11 cellular contexts compared by ENCODE assay signal in genomic region chr5:115575167-115576070, GRCh38. TPM values are rescaled to one million over a fixed set of nuclear protein-coding genes. Genes with fewer than 3 reads are reported as not detected.
DNase-seq lines count a peak whose midpoint lies in the region; ATAC-seq and TF ChIP-seq lines count a peak whose summit lies in the region.
"Had no signal": no experiment of that assay in that cellular context is flagged by ENCODE, and none has a peak within 500 bp of the region (broad histone marks: within the 10 kb centered on the region; RNA-seq: fewer than 3 reads in every experiment).

No MANE protein-coding gene starts in this region.

- no peak overlapping the region for H3K9ac ChIP-seq in HCT116 (ENCODE audit: low read length)

- H3K36me3 Mint-ChIP-seq in activated T-cell treated with anti-CD3 and anti-CD28 coated beads, Interleukin-2, amount 50 U/mL, for 4 hours (ENCODE audit: insufficient read depth): peaks cover 1% of the 10 kb centered on the region

- peaks cover 3% of the 10 kb centered on the region for H3K4me1 Mint-ChIP-seq in activated T-cell treated with anti-CD3 and anti-CD28 coated beads, Interleukin-2, amount 50 U/mL, for 4 hours (ENCODE audit: low read depth)

- no peak overlapping the region for H3K4me3 Mint-ChIP-seq in activated T-cell treated with anti-CD3 and anti-CD28 coated beads, Interleukin-2, amount 50 U/mL, for 4 hours
- H3K4me3 Mint-ChIP-seq: naive thymus-derived CD4-positive, alpha-beta T cell had no signal

- H3K79me2 ChIP-seq in HCT116 (ENCODE audit: insufficient read depth, low read length): no peaks in the 10 kb centered on the region

- no peaks in the 10 kb centered on the region for H3K9me2 ChIP-seq in HCT116 (ENCODE audit: insufficient read depth)

- peak; percentile 46 for ATAC-seq in HCT116
- ATAC-seq in RWPE2 (ENCODE audit: low read depth): peak; percentile 88
- no peak for ATAC-seq in activated T-cell treated with anti-CD3 and anti-CD28 coated beads, Interleukin-2, amount 50 U/mL, for 4 hours
- no peak for ATAC-seq in GM21723 (IDR thresholded peaks at IDR 0.05; ENCODE audit: unreplicated experiment)
- ATAC-seq in GM19324 (IDR thresholded peaks at IDR 0.05; ENCODE audit: low FRiP score, unreplicated experiment): no peak

- POLR2A ChIA-PET in GM10248 (lab: Yijun Ruan, JAX): interaction anchor here (0.6 to 1.1 kb wide), 2 partner anchors 33 to 43 kb away, joined by 3 read pairs; no protein-coding TSS in a partner anchor
- POLR2A ChIA-PET in HCT116 (lab: Charles Lee): interaction anchor here (0.9 to 1.6 kb wide), 3 partner anchors 24 to 266 kb away, joined by 3 to 6 read pairs (median 6); no protein-coding TSS in a partner anchor

- H3K9me3 ChIP-seq in HCT116 (ENCODE audit: control insufficient read depth in 1 of 2, insufficient read depth in 1 of 2, low read depth in 1 of 2, low read length in 2 of 2): no peaks in the 10 kb centered on the region
- no peaks in the 10 kb centered on the region for H3K9me3 ChIP-seq in RWPE2 (ENCODE audit: severe bottlenecking)
- no peaks in the 10 kb centered on the region for H3K9me3 ChIP-seq in esophagus muscularis mucosa
- H3K9me3 ChIP-seq: thoracic aorta had no signal

- BruUV-seq in HCT116 (replicated peaks; lab: Mats Ljungman, UMichigan): no TSS peak

- H3K27ac ChIP-seq in HCT116 (ENCODE audit: low read depth, low read length) (no peak overlapping the region), RWPE2 (ENCODE audit: poor library complexity, severe bottlenecking) (peak overlapping the region; percentile 70), esophagus muscularis mucosa (replicated peaks in 1 of 4) (no peak overlapping the region)
- H3K27ac ChIP-seq: HL-60, thoracic aorta had no signal

- H3K4me1 ChIP-seq in HCT116 (ENCODE audit: control insufficient read depth in 1 of 2, insufficient read depth in 2 of 2, low read length in 2 of 2) (peaks cover 0 to 35% of the 10 kb centered on the region in 2 experiments; a peak in 3 of 4 replicates), RWPE2 (ENCODE audit: insufficient read depth, poor library complexity, severe bottlenecking) (peaks cover 28% of the 10 kb centered on the region), esophagus muscularis mucosa (peaks cover 9 to 39% (median 27%) of the 10 kb centered on the region in 4 donors)

- TF ChIP-seq RAD21 in HCT116 (IDR thresholded peaks at IDR 0.05; ENCODE audit: low read depth): no peak

- RAD21 ChIA-PET in HCT116 (lab: Charles Lee; ENCODE audit: low non-redundant PET in 1 of 2, low total read pairs in 2 of 2, uncharacterized antibody in 2 of 2, unreplicated experiment in 2 of 2): interaction anchor here (0.7 to 1.9 kb wide), 13 partner anchors 32 to 505 kb away, joined by 3 to 22 read pairs (median 3); partner anchors contain the start of gene CCDC112 (in 1 of the 2)

- H2AFZ ChIP-seq in HCT116 (ENCODE audit: low read depth, low read length, poor library complexity, severe bottlenecking): no peak overlapping the region

- TF ChIP-seq POLR2A in HCT116 (IDR thresholded peaks at IDR 0.05; ENCODE audit: borderline replicate concordance, extremely low read depth, insufficient read depth, insufficient read length): no peak
- TF ChIP-seq POLR2A in esophagus muscularis mucosa (IDR thresholded peaks at IDR 0.05; ENCODE audit: low read depth): no peak

- H3K27me3 Mint-ChIP-seq in activated T-cell treated with anti-CD3 and anti-CD28 coated beads, Interleukin-2, amount 50 U/mL, for 4 hours (ENCODE audit: low read depth): no peaks in the 10 kb centered on the region

- H3K36me3 ChIP-seq in HCT116 (ENCODE audit: control insufficient read depth in 1 of 2, insufficient read depth in 2 of 2, low read length in 2 of 2) (no peaks in the 10 kb centered on the region), RWPE2 (ENCODE audit: low read depth) (peaks cover 6% of the 10 kb centered on the region), kidney epithelial cell (ENCODE audit: control insufficient read depth, insufficient read depth, low read length) (no peaks in the 10 kb centered on the region), esophagus muscularis mucosa (peaks cover 0 to 4% (median 2%) of the 10 kb centered on the region in 4 donors)
- H3K36me3 ChIP-seq: thoracic aorta had no signal

- DNase-seq in GM10248 (ENCODE audit: extremely low spot score) (peak; percentile 35), HCT116 (ENCODE audit: low read depth, low spot score) (no peak), RWPE2 (ENCODE audit: low spot score) (no peak), kidney epithelial cell (ENCODE audit: low read depth) (peak; percentile 45), esophagus muscularis mucosa (ENCODE audit: extremely low spot score) (no peak)
- DNase-seq in activated T-cell treated with anti-CD3 and anti-CD28 coated beads, Interleukin-2, amount 50 U/mL, for 4 hours: no peak

- TF ChIP-seq CTCF in GM10248 (IDR thresholded peaks at IDR 0.05; ENCODE audit: control extremely low read depth, extremely low read depth, low read depth, missing control alignments) (no peak), HCT116 (IDR thresholded peaks at IDR 0.05 in 2 of 3, conservative IDR thresholded peaks at IDR 0.05 in 1 of 3; ENCODE audit: borderline replicate concordance in 1 of 3, insufficient read depth in 1 of 3, low read depth in 2 of 3, low read length in 2 of 3) (no peak), RWPE2 (IDR thresholded peaks at IDR 0.05; ENCODE audit: poor library complexity, severe bottlenecking) (no peak), kidney epithelial cell (IDR thresholded peaks at IDR 0.05; ENCODE audit: insufficient read depth, low read length, poor library complexity, severe bottlenecking) (no peak), esophagus muscularis mucosa (IDR thresholded peaks at IDR 0.05) (no peak)

- H4K20me1 ChIP-seq in HCT116 (ENCODE audit: insufficient read depth): no peaks in the 10 kb centered on the region

- CTCF ChIA-PET in GM10248 (lab: Yijun Ruan, JAX) (interaction anchor here (0.6 to 9.9 kb wide), 31 partner anchors 8 to 389 kb away, joined by 3 to 111 read pairs (median 4); partner anchors contain the start of genes CCDC112 and FEM1C), HCT116 (lab: Charles Lee) (interaction anchor here (0.7 to 2.9 kb wide), 20 partner anchors 9 to 492 kb away, joined by 3 to 51 read pairs (median 4); partner anchors contain the start of gene FEM1C)

- intact Hi-C loops in HCT116 (cut with micrococcal nuclease) (no loop called here), esophagus muscularis mucosa (cut with DNase I) (no loop called here)

- H3K27me3 ChIP-seq in HCT116 (ENCODE audit: insufficient read depth, low read length) (no peaks in the 10 kb centered on the region), RWPE2 (ENCODE audit: insufficient read depth, poor library complexity, severe bottlenecking) (no peaks in the 10 kb centered on the region), kidney epithelial cell (ENCODE audit: control insufficient read depth, insufficient read depth, low read length) (no peaks in the 10 kb centered on the region), esophagus muscularis mucosa (no peaks in the 10 kb centered on the region)

- H3K4me2 ChIP-seq in HCT116 (ENCODE audit: low read length): peak overlapping the region; percentile 28

- no peaks in the 10 kb centered on the region for H3K9me3 Mint-ChIP-seq in activated T-cell treated with anti-CD3 and anti-CD28 coated beads, Interleukin-2, amount 50 U/mL, for 4 hours

- no peak overlapping the region for H3K4me3 ChIP-seq in HCT116 (replicated peaks in 1 of 2; ENCODE audit: low read depth in 1 of 2, low read length in 2 of 2)
- H3K4me3 ChIP-seq in RWPE2 (ENCODE audit: severe bottlenecking): no peak overlapping the region
- H3K4me3 ChIP-seq in kidney epithelial cell (ENCODE audit: low read depth, low read length): no peak overlapping the region
- H3K4me3 ChIP-seq in esophagus muscularis mucosa: no peak overlapping the region
- H3K4me3 ChIP-seq: thoracic aorta had no signal

- 95% methylated on average over 5 of the region's 5 CpGs for whole genome bisulfite sequencing in esophagus muscularis mucosa

- TF ChIP-seq EP300 in esophagus muscularis mucosa (IDR thresholded peaks at IDR 0.05): no peak

TF ChIP-seq in HCT116, 20 proteins besides CTCF, POLR2A, EP300 and RAD21:
- peak; percentile 50; the same call in 1 of the 2 replicates for TF ChIP-seq FOSL1 (IDR thresholded peaks at IDR 0.05; ENCODE audit: low read depth)
- TF ChIP-seq JUND (IDR thresholded peaks at IDR 0.05): peak; percentile 37; the same call in 1 of the 2 replicates
- TF ChIP-seq CBX3 (IDR thresholded peaks at IDR 0.05; ENCODE audit: low read depth): no peak
- no peak for TF ChIP-seq CEBPB (IDR thresholded peaks at IDR 0.05; ENCODE audit: low read depth)
- TF ChIP-seq EZH2phosphoT487 (IDR thresholded peaks at IDR 0.05; ENCODE audit: borderline replicate concordance): no peak
- TF ChIP-seq SP1 (IDR thresholded peaks at IDR 0.05; ENCODE audit: low read depth): peak; percentile 25; the same call in 1 of the 2 replicates

RNA-seq across cellular contexts. Expression of gene TICAM2, which starts 26.9 kb away (rescaled TPM):
- total RNA-seq in HCT116 (2021; ENCODE audit: unreplicated experiment): 2.9 TPM
- polyA plus RNA-seq in HCT116 (2012): not detected in 2 replicates
- total RNA-seq in kidney epithelial cell: 0.55 and 2.3 TPM in 2 replicates
- under 1 TPM; 0.18 to 0.82 (median 0.48) TPM for total RNA-seq in activated T-cell treated with anti-CD3 and anti-CD28 coated beads, Interleukin-2, amount 50 U/mL, for 4 hours
- 1 to 10 TPM; 1.2 to 3.0 (median 1.5) TPM for total RNA-seq in esophagus muscularis mucosa

RNA-seq across cellular contexts. Expression of gene FEM1C, which starts 30.8 kb away (rescaled TPM):
- total RNA-seq in HCT116 (2021; ENCODE audit: unreplicated experiment): 27.5 TPM
- 8.3 and 8.8 TPM in 2 replicates for polyA plus RNA-seq in HCT116 (2012)
- 15.9 and 18.9 TPM in 2 replicates for total RNA-seq in kidney epithelial cell
- 10 to 100 TPM in 1 of 3 donors, 1 to 10 TPM in 2; 9.6 to 10.9 (median 10.0) TPM for total RNA-seq in activated T-cell treated with anti-CD3 and anti-CD28 coated beads, Interleukin-2, amount 50 U/mL, for 4 hours
- total RNA-seq in esophagus muscularis mucosa: 10 to 100 TPM; 41.3 to 71.0 (median 51.5) TPM

RNA-seq across cellular contexts. Expression of gene TMED7, which starts 50.4 kb away (rescaled TPM):
- total RNA-seq in HCT116 (2021; ENCODE audit: unreplicated experiment): 167 TPM
- 36.9 and 46.1 TPM in 2 replicates for polyA plus RNA-seq in HCT116 (2012)
- total RNA-seq in kidney epithelial cell: 119 and 121 TPM in 2 replicates
- 10 to 100 TPM; 59.8 to 66.1 (median 62.6) TPM for total RNA-seq in activated T-cell treated with anti-CD3 and anti-CD28 coated beads, Interleukin-2, amount 50 U/mL, for 4 hours
- 100 to 1,000 TPM in 2 of 4 donors, 10 to 100 TPM in 2; 86.8 to 183 (median 136) TPM for total RNA-seq in esophagus muscularis mucosa

Comparison
In these comparisons a context has a peak if more than half of its experiments do, and no peak if none do; other contexts are left out.
1. DNase-seq: peak in GM10248 (single experiment) and kidney epithelial cell (single experiment); none in HCT116 (single experiment), RWPE2 (single experiment), activated T-cell treated with anti-CD3 and anti-CD28 coated beads, Interleukin-2, amount 50 U/mL, for 4 hours (single experiment) and esophagus muscularis mucosa (single experiment).
2. ATAC-seq: peak in HCT116 (single experiment) and RWPE2 (single experiment); none in activated T-cell treated with anti-CD3 and anti-CD28 coated beads, Interleukin-2, amount 50 U/mL, for 4 hours (0 of 2), GM21723 (single experiment) and GM19324 (single experiment).